ENCODE assay signal across 32 cellular contexts in the genomic region with DNA sequence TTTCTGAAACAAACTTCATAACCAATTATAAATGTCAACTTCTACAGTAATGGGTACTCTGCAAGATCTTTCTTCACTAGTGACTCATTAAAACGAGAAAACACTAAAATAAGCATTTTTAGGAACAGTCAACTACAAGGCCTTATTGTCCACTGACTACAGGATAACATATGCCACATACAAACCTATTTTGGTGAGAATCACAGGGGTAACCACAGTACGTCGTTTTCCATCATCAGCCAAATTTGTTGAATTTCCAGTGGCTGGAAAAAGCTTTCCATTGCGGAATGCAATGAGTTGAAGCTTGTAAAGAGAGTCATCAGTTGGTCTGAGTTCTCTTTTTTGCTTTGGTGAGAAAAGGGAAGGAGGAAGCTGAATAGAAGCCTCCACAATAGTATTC.
"Had no signal": no experiment of that assay in that cellular context is flagged by ENCODE, and none has a peak within 500 bp of the region (broad histone marks: within the 10 kb centered on the region; RNA-seq: fewer than 3 reads in every experiment).

No MANE protein-coding gene starts in this region.

- H3K9me3 Mint-ChIP-seq: activated CD4-positive, alpha-beta memory T cell treated with anti-CD3 and anti-CD28 coated beads, Interleukin-2, amount 10 ng/mL, durations not matched to agents 7 days and 5 days; activated CD4-positive, alpha-beta T cell treated with anti-CD3 and anti-CD28 coated beads, Interleukin-2, amount 10 ng/mL, durations not matched to agents 7 days and 5 days; activated T-cell treated with anti-CD3 and anti-CD28 coated beads, Interleukin-2, amount 50 U/mL, for 4 hours; activated T-helper 17 cell treated with anti-CD3 and anti-CD28 coated beads, Interleukin-2, amount 50 U/mL, for 72 hours; central memory CD8-positive, alpha-beta T cell; dendritic cell treated with granulocyte-macrophage colony-stimulating factor and Interleukin-4, amounts not matched to agents 40 ng/mL and 50 ng/mL, for 4 days; endodermal cell; T-helper 2 cell treated with Interferon-gamma antibody and Interleukin-4, amounts not matched to agents 5 μg/mL and 100 μg/mL, for 36 hours had no signal

- H3K4me1 Mint-ChIP-seq: activated CD4-positive, alpha-beta memory T cell treated with anti-CD3 and anti-CD28 coated beads, Interleukin-2, amount 10 ng/mL, durations not matched to agents 7 days and 5 days; activated T-helper 17 cell treated with anti-CD3 and anti-CD28 coated beads, Interleukin-2, amount 50 U/mL, for 72 hours; central memory CD8-positive, alpha-beta T cell; T-helper 17 cell had no signal

- H3K4me2 ChIP-seq: hepatocyte had no signal

- H3K36me3 ChIP-seq: brain microvascular endothelial cell had no signal

- H3K4me1 ChIP-seq: foreskin keratinocyte had no signal

- H3K4me3 ChIP-seq: coronary artery, dorsolateral prefrontal cortex, heart right ventricle, hepatocyte had no signal

- H3K27ac Mint-ChIP-seq: activated CD4-positive, alpha-beta memory T cell treated with anti-CD3 and anti-CD28 coated beads, Interleukin-2, amount 10 ng/mL, durations not matched to agents 7 days and 5 days; activated CD4-positive, alpha-beta T cell treated with anti-CD3 and anti-CD28 coated beads, Interleukin-2, amount 10 ng/mL, durations not matched to agents 7 days and 5 days; activated naive CD8-positive, alpha-beta T cell; activated T-helper 17 cell treated with anti-CD3 and anti-CD28 coated beads, Interleukin-2, amount 50 U/mL, for 72 hours; dendritic cell treated with granulocyte-macrophage colony-stimulating factor and Interleukin-4, amounts not matched to agents 40 ng/mL and 50 ng/mL, for 4 days; endodermal cell; T-helper 17 cell; T-helper 2 cell treated with Interferon-gamma antibody and Interleukin-4, amounts not matched to agents 5 μg/mL and 100 μg/mL, for 36 hours had no signal

- H3K9me3 ChIP-seq: heart right ventricle had no signal

- H3K79me2 ChIP-seq: hepatocyte had no signal

- DNase-seq: activated CD4-positive, alpha-beta memory T cell treated with anti-CD3 and anti-CD28 coated beads, Interleukin-2, amount 10 ng/mL, durations not matched to agents 7 days and 5 days; activated CD4-positive, alpha-beta T cell treated with anti-CD3 and anti-CD28 coated beads for 1 hour; activated CD4-positive, alpha-beta T cell treated with anti-CD3 and anti-CD28 coated beads for 4 hours; activated CD4-positive, alpha-beta T cell treated with anti-CD3 and anti-CD28 coated beads, Interleukin-2, amount 10 ng/mL, durations not matched to agents 7 days and 5 days; activated CD4-positive, alpha-beta T cell treated with anti-CD3 and anti-CD28 coated beads, Interleukin-2, amount 50 U/mL, for 4 hours; activated CD4-positive, CD25-positive, alpha-beta regulatory T cell; activated CD8-positive, alpha-beta memory T cell treated with anti-CD3 and anti-CD28 coated beads, Interleukin-2, amount 50 U/mL, for 48 hours; activated effector memory CD4-positive, alpha-beta T cell treated with Interleukin-2 at 50 U/mL for 16 hours; activated gamma-delta T cell treated with Interleukin-2 at 50 U/mL for 16 hours; activated naive CD4-positive, alpha-beta T cell treated with anti-CD3 and anti-CD28 coated beads, Interleukin-2, amount 50 U/mL, for 16 hours; activated naive CD4-positive, alpha-beta T cell treated with Interleukin-2 at 50 U/mL for 16 hours; activated T-cell treated with anti-CD3 and anti-CD28 coated beads, Interleukin-2, amount 50 U/mL, for 4 hours; amniotic stem cell; anterior cingulate cortex; brain microvascular endothelial cell; dorsolateral prefrontal cortex; effector memory CD4-positive, alpha-beta T cell; endodermal cell; foreskin keratinocyte; heart right ventricle; T-helper 1 cell; T-helper 17 cell; T1000; WERI-Rb-1 had no signal

- H2AFZ ChIP-seq: hepatocyte had no signal

- ATAC-seq: activated T-cell treated with anti-CD3 and anti-CD28 coated beads, Interleukin-2, amount 50 U/mL, for 4 hours; activated T-helper 17 cell treated with anti-CD3 and anti-CD28 coated beads, Interleukin-2, amount 50 U/mL, for 72 hours; esophagus mucosa; foreskin keratinocyte; heart right ventricle; T-helper 17 cell had no signal

- H3K27me3 Mint-ChIP-seq: activated CD4-positive, alpha-beta memory T cell treated with anti-CD3 and anti-CD28 coated beads, Interleukin-2, amount 10 ng/mL, durations not matched to agents 7 days and 5 days; activated CD4-positive, alpha-beta T cell treated with anti-CD3 and anti-CD28 coated beads, Interleukin-2, amount 10 ng/mL, durations not matched to agents 7 days and 5 days; activated naive CD8-positive, alpha-beta T cell; activated T-helper 17 cell treated with anti-CD3 and anti-CD28 coated beads, Interleukin-2, amount 50 U/mL, for 72 hours; central memory CD8-positive, alpha-beta T cell; dendritic cell treated with granulocyte-macrophage colony-stimulating factor and Interleukin-4, amounts not matched to agents 40 ng/mL and 50 ng/mL, for 4 days; T-helper 17 cell had no signal

- H3K4me3 Mint-ChIP-seq: activated CD4-positive, alpha-beta memory T cell treated with anti-CD3 and anti-CD28 coated beads, Interleukin-2, amount 10 ng/mL, durations not matched to agents 7 days and 5 days; activated CD4-positive, alpha-beta T cell treated with anti-CD3 and anti-CD28 coated beads, Interleukin-2, amount 10 ng/mL, durations not matched to agents 7 days and 5 days; activated naive CD8-positive, alpha-beta T cell; activated T-cell treated with anti-CD3 and anti-CD28 coated beads, Interleukin-2, amount 50 U/mL, for 4 hours; activated T-helper 17 cell treated with anti-CD3 and anti-CD28 coated beads, Interleukin-2, amount 50 U/mL, for 72 hours; central memory CD8-positive, alpha-beta T cell; dendritic cell treated with granulocyte-macrophage colony-stimulating factor and Interleukin-4, amounts not matched to agents 40 ng/mL and 50 ng/mL, for 4 days; endodermal cell; T-helper 17 cell; T-helper 2 cell treated with Interferon-gamma antibody and Interleukin-4, amounts not matched to agents 5 μg/mL and 100 μg/mL, for 36 hours had no signal

- H3K27me3 ChIP-seq: brain microvascular endothelial cell, dorsolateral prefrontal cortex, foreskin keratinocyte, heart right ventricle, hepatocyte had no signal

- H3K27ac ChIP-seq: brain microvascular endothelial cell, coronary artery, dorsolateral prefrontal cortex, foreskin keratinocyte, heart right ventricle, hepatocyte, WERI-Rb-1 had no signal
